1 cellular context compared by ENCODE assay signal in the genomic region with DNA sequence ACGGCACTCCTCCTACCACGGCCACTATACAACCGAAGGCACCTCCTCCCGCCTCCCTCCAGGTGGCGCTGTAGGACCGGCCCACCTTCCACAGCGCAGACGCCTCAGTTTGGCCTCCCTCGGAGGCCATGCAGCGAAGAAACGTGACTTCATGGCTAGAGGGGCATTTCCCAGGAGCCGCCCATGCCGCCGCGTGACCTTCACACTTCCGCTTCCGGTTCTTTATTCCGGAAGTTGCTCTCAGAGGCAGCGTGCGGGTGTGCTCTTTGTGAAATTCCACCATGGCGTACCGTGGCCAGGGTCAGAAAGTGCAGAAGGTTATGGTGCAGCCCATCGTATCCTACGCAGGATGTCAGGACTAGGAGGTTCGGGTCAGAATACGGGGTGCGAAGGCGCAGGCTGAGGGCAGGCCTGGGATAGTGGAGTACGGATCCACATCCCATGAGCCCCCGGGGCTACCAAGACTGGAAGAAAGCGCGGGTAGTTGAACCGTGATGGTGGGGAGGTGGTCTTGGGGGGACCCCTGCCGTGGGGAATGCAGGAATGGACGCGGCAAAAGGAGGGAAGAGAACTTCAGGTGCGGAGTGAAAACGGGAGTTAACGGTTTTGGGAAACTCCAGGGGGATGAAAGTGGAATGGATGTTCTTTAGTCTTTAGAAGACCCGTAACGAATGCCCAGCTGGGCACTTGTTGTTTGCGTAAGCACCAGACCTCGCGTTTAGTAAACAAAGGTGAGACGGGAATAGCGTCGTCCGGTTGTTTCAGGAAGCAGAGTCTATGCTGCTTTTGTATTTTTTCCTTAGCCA.
TF ChIP-seq lines count a peak whose summit lies in the region.

A gene (plus strand): TSS at position 221 of the 806 bp plus-strand sequence. CDS start 61 bp downstream, at position 282.

TF ChIP-seq in K562, 482 proteins besides CTCF, POLR2A, EP300 and RAD21 (continued from another document and continues in another):
- TF ChIP-seq POLR2AphosphoS5 (IDR thresholded peaks at IDR 0.05; ENCODE audit: control insufficient read depth, insufficient read depth, low read depth, low read length) (peak; percentile 88), MCM2 (IDR thresholded peaks at IDR 0.05; ENCODE audit: low read depth) (no peak), MYBL2 (IDR thresholded peaks at IDR 0.05; ENCODE audit: low read depth) (peak; percentile 52), MYBL2 (CRISPR knock-in tag; IDR thresholded peaks at IDR 0.05; ENCODE audit: borderline replicate concordance) (no peak), KLF10 (CRISPR knock-in tag; IDR thresholded peaks at IDR 0.05) (no peak), DNMT1 (IDR thresholded peaks at IDR 0.05) (0 out of 2 replicates have a peak, but pooled peaks have one; percentile 64), NR2F6 (CRISPR knock-in tag; IDR thresholded peaks at IDR 0.05) (no peak), TEAD2 (tag; IDR thresholded peaks at IDR 0.05) (no peak), HSF4 (CRISPR knock-in tag; IDR thresholded peaks at IDR 0.05; ENCODE audit: borderline replicate concordance) (0 out of 2 replicates have a peak, but pooled peaks have one; percentile 8), NONO (IDR thresholded peaks at IDR 0.05; ENCODE audit: low read depth in 2 of 2, low read length in 1 of 2) (no peak; a peak in 1 of 4 replicates), ARID2 (IDR thresholded peaks at IDR 0.05) (peak; percentile 91), ZSCAN29 (IDR thresholded peaks at IDR 0.05) (peak; percentile 64), BRD4 (IDR thresholded peaks at IDR 0.05) (peak; percentile 87), CBX2 (IDR thresholded peaks at IDR 0.05; ENCODE audit: insufficient read depth, low read length, poor library complexity, severe bottlenecking) (no peak), SMARCA5 (IDR thresholded peaks at IDR 0.05) (no peak), SOX6 (IDR thresholded peaks at IDR 0.05) (peak; percentile 81), DIDO1 (tag; IDR thresholded peaks at IDR 0.05; ENCODE audit: low read depth) (peak; percentile 99), KDM2B (CRISPR knock-in tag; IDR thresholded peaks at IDR 0.05) (no peak), KDM5B (IDR thresholded peaks at IDR 0.05; ENCODE audit: insufficient replicate concordance, low read depth, low read length) (peak; percentile 84), ETV1 (tag; conservative IDR thresholded peaks at IDR 0.05; ENCODE audit: low read depth) (peak; percentile 99), SRF (CRISPR knock-in tag; IDR thresholded peaks at IDR 0.05) (peak in 1 of 2 experiments; percentile 67; a peak in 1 of 4 replicates), TARDBP (IDR thresholded peaks at IDR 0.05) (peak; percentile 90; the same call in 1 of the 2 replicates)
- TF ChIP-seq, protein P1, sequence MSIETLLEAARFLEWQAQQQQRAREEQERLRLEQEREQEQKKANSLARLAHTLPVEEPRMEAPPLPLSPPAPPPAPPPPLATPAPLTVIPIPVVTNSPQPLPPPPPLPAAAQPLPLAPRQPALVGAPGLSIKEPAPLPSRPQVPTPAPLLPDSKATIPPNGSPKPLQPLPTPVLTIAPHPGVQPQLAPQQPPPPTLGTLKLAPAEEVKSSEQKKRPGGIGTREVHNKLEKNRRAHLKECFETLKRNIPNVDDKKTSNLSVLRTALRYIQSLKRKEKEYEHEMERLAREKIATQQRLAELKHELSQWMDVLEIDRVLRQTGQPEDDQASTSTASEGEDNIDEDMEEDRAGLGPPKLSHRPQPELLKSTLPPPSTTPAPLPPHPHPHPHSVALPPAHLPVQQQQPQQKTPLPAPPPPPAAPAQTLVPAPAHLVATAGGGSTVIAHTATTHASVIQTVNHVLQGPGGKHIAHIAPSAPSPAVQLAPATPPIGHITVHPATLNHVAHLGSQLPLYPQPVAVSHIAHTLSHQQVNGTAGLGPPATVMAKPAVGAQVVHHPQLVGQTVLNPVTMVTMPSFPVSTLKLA (conservative IDR thresholded peaks at IDR 0.05): peak; percentile 99 to 100
- TF ChIP-seq, protein P2, sequence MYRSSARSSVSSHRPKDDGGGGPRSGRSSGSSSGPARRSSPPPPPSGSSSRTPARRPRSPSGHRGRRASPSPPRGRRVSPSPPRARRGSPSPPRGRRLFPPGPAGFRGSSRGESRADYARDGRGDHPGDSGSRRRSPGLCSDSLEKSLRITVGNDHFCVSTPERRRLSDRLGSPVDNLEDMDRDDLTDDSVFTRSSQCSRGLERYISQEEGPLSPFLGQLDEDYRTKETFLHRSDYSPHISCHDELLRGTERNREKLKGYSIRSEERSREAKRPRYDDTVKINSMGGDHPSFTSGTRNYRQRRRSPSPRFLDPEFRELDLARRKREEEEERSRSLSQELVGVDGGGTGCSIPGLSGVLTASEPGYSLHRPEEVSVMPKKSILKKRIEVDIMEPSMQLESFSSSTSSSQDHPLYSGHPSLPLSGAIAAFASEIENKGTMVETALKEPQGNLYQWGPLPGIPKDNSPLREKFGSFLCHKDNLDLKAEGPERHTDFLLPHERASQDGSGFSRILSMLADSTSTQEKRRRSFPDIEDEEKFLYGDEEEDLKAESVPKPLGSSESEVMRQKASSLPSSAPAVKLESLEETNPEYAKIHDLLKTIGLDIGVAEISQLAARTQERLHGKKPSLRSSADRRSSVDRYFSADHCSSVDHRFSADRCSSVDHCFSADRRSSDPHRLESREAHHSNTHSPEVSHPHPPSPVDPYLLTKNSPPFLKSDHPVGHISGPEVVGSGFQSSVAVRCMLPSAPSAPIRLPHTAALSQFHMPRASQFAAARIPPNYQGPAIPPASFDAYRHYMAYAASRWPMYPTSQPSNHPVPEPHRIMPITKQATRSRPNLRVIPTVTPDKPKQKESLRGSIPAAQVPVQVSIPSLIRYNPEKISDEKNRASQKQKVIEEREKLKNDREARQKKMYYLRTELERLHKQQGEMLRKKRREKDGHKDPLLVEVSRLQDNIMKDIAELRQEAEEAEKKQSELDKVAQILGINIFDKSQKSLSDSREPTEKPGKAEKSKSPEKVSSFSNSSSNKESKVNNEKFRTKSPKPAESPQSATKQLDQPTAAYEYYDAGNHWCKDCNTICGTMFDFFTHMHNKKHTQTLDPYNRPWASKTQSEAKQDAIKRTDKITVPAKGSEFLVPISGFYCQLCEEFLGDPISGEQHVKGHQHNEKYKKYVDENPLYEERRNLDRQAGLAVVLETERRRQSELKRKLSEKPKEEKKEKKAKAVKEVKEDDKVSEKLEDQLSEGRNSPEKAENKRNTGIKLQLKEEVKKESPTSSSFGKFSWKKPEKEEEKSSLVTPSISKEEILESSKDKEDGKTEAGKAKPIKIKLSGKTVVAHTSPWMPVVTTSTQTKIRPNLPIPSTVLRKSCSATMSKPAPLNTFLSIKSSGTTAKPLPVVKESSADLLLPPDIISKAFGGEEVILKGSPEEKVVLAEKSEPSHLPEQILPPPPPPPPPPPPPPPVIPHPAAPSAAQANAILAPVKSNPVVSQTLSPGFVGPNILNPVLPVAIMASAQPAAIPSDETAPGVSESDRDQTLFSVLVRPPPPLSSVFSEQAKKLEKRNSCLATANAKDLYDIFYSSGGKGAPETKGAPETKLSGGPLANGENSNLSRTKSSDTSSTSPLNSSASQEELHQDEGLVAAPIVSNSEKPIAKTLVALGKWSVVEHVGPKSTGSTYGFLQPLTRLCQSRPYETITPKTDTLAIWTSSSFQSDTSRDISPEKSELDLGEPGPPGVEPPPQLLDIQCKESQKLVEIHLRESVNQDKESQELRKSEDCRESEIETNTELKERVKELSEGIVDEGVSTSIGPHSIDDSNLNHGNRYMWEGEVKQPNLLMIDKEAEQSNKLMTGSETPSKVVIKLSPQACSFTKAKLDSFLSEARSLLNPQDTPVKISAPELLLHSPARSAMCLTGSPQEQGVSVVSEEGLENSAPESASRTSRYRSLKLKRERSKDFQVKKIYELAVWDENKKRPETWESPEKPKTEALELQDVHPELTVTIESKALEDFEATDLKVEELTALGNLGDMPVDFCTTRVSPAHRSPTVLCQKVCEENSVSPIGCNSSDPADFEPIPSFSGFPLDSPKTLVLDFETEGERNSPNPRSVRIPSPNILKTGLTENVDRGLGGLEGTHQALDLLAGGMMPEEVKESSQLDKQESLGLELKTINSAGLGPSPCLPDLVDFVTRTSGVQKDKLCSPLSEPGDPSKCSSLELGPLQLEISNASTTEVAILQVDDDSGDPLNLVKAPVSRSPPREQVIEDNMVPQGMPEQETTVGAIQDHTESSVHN (IDR thresholded peaks at IDR 0.05; ENCODE audit: borderline replicate concordance in 1 of 2, low read depth in 1 of 2): peak in 1 of 2 experiments; percentile 81; a peak in 2 of 4 replicates
- TF ChIP-seq, protein P3, sequence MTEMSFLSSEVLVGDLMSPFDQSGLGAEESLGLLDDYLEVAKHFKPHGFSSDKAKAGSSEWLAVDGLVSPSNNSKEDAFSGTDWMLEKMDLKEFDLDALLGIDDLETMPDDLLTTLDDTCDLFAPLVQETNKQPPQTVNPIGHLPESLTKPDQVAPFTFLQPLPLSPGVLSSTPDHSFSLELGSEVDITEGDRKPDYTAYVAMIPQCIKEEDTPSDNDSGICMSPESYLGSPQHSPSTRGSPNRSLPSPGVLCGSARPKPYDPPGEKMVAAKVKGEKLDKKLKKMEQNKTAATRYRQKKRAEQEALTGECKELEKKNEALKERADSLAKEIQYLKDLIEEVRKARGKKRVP (CRISPR knock-in tag; IDR thresholded peaks at IDR 0.05): 0 out of 2 replicates have a peak, but pooled peaks have one; percentile 21
- TF ChIP-seq, protein P4, sequence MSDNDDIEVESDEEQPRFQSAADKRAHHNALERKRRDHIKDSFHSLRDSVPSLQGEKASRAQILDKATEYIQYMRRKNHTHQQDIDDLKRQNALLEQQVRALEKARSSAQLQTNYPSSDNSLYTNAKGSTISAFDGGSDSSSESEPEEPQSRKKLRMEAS (CRISPR knock-in tag; IDR thresholded peaks at IDR 0.05): peak; percentile 98
- TF ChIP-seq, protein P5, sequence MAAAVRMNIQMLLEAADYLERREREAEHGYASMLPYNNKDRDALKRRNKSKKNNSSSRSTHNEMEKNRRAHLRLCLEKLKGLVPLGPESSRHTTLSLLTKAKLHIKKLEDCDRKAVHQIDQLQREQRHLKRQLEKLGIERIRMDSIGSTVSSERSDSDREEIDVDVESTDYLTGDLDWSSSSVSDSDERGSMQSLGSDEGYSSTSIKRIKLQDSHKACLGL (CRISPR knock-in tag; IDR thresholded peaks at IDR 0.05; ENCODE audit: borderline replicate concordance, poor library complexity, severe bottlenecking): peak; percentile 91
- TF ChIP-seq, protein P6, sequence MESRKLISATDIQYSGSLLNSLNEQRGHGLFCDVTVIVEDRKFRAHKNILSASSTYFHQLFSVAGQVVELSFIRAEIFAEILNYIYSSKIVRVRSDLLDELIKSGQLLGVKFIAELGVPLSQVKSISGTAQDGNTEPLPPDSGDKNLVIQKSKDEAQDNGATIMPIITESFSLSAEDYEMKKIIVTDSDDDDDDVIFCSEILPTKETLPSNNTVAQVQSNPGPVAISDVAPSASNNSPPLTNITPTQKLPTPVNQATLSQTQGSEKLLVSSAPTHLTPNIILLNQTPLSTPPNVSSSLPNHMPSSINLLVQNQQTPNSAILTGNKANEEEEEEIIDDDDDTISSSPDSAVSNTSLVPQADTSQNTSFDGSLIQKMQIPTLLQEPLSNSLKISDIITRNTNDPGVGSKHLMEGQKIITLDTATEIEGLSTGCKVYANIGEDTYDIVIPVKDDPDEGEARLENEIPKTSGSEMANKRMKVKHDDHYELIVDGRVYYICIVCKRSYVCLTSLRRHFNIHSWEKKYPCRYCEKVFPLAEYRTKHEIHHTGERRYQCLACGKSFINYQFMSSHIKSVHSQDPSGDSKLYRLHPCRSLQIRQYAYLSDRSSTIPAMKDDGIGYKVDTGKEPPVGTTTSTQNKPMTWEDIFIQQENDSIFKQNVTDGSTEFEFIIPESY (CRISPR knock-in tag; IDR thresholded peaks at IDR 0.05): peak; percentile 84
- TF ChIP-seq, protein P7, sequence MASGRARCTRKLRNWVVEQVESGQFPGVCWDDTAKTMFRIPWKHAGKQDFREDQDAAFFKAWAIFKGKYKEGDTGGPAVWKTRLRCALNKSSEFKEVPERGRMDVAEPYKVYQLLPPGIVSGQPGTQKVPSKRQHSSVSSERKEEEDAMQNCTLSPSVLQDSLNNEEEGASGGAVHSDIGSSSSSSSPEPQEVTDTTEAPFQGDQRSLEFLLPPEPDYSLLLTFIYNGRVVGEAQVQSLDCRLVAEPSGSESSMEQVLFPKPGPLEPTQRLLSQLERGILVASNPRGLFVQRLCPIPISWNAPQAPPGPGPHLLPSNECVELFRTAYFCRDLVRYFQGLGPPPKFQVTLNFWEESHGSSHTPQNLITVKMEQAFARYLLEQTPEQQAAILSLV (tag; IDR thresholded peaks at IDR 0.05): peak; percentile 44; the same call in 1 of the 2 replicates
- TF ChIP-seq, protein P8, sequence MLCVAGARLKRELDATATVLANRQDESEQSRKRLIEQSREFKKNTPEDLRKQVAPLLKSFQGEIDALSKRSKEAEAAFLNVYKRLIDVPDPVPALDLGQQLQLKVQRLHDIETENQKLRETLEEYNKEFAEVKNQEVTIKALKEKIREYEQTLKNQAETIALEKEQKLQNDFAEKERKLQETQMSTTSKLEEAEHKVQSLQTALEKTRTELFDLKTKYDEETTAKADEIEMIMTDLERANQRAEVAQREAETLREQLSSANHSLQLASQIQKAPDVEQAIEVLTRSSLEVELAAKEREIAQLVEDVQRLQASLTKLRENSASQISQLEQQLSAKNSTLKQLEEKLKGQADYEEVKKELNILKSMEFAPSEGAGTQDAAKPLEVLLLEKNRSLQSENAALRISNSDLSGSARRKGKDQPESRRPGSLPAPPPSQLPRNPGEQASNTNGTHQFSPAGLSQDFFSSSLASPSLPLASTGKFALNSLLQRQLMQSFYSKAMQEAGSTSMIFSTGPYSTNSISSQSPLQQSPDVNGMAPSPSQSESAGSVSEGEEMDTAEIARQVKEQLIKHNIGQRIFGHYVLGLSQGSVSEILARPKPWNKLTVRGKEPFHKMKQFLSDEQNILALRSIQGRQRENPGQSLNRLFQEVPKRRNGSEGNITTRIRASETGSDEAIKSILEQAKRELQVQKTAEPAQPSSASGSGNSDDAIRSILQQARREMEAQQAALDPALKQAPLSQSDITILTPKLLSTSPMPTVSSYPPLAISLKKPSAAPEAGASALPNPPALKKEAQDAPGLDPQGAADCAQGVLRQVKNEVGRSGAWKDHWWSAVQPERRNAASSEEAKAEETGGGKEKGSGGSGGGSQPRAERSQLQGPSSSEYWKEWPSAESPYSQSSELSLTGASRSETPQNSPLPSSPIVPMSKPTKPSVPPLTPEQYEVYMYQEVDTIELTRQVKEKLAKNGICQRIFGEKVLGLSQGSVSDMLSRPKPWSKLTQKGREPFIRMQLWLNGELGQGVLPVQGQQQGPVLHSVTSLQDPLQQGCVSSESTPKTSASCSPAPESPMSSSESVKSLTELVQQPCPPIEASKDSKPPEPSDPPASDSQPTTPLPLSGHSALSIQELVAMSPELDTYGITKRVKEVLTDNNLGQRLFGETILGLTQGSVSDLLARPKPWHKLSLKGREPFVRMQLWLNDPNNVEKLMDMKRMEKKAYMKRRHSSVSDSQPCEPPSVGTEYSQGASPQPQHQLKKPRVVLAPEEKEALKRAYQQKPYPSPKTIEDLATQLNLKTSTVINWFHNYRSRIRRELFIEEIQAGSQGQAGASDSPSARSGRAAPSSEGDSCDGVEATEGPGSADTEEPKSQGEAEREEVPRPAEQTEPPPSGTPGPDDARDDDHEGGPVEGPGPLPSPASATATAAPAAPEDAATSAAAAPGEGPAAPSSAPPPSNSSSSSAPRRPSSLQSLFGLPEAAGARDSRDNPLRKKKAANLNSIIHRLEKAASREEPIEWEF (CRISPR knock-in tag; IDR thresholded peaks at IDR 0.05): no peak; the same call in 1 of the 2 replicates
- TF ChIP-seq, protein P9, sequence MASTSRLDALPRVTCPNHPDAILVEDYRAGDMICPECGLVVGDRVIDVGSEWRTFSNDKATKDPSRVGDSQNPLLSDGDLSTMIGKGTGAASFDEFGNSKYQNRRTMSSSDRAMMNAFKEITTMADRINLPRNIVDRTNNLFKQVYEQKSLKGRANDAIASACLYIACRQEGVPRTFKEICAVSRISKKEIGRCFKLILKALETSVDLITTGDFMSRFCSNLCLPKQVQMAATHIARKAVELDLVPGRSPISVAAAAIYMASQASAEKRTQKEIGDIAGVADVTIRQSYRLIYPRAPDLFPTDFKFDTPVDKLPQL (IDR thresholded peaks at IDR 0.05; ENCODE audit: extremely low read depth, insufficient read length): no peak
